22 cellular contexts compared by ENCODE assay signal in the genomic region with DNA sequence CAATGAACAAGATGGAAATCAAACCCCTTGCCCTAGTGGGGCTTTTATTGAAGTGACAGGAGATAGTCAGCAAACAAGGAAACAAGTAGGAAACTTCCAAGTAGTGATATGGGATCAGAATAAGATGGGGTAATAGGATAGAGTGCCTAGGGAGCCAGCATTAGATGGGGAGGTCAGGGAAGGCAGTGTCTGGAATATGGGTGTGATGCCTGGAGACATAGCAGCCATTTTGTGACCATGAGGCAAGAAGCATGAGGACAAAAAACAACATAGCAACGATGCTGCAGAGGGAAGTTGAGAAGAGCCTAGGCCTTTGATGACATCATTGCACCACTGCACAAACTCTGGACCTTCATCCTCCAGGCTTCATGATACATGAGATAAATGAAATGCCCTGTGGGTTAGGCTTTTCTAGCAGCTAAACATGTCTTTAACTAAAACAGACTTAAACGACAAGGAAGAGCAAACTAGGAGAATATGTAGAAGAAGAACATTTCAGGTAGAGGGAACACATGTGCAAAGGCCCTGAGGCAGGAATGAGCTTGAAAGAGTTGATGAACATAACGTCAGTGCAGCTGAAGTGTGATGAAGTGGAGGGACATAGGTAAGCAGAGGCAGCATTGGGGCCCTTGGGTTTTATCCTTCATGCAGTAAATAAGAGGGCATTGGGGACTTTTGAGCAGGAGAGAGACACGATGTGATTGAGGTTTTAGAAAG.
"Had no signal": no experiment of that assay in that cellular context is flagged by ENCODE, and none has a peak within 500 bp of the region (broad histone marks: within the 10 kb centered on the region; RNA-seq: fewer than 3 reads in every experiment).

No MANE protein-coding gene starts in this region.

- H3K27ac Mint-ChIP-seq: memory B cell; natural killer cell; stimulated activated naive B cell treated with anti-CD40 and anti-IgM and Interleukin-4, amounts not matched to agents 10 μg/mL and 1 μg/mL and 100 μg/mL, for 72 hours; stimulated activated naive CD8-positive, alpha-beta T cell treated with anti-CD3 and anti-CD28 coated beads, Interleukin-15, Interleukin-2, amounts not matched to agents 100 ng/mL and 50 ng/mL, for 24 hours had no signal

- ATAC-seq: left ventricle myocardium superior; lower lobe of right lung; natural killer cell; psoas muscle; right cardiac atrium; stimulated activated naive B cell treated with anti-CD40 and anti-IgM and Interleukin-4, amounts not matched to agents 10 μg/mL and 1 μg/mL and 100 μg/mL, for 72 hours; upper lobe of right lung had no signal

- H3K4me3 Mint-ChIP-seq: memory B cell; natural killer cell; stimulated activated naive B cell treated with anti-CD40 and anti-IgM and Interleukin-4, amounts not matched to agents 10 μg/mL and 1 μg/mL and 100 μg/mL, for 72 hours; stimulated activated naive CD8-positive, alpha-beta T cell treated with anti-CD3 and anti-CD28 coated beads, Interleukin-15, Interleukin-2, amounts not matched to agents 100 ng/mL and 50 ng/mL, for 24 hours had no signal

- H3K36me3 Mint-ChIP-seq: natural killer cell had no signal

- H3K36me3 ChIP-seq: lower lobe of right lung, ovary, suprapubic skin, transverse colon, upper lobe of right lung, uterus had no signal

- H3K9me3 ChIP-seq: ovary, psoas muscle, suprapubic skin, transverse colon, upper lobe of right lung, uterus had no signal

- FAIRE-seq: frontal cortex, keratinocyte, small intestine had no signal

- H3K4me1 Mint-ChIP-seq: stimulated activated naive B cell treated with anti-CD40 and anti-IgM and Interleukin-4, amounts not matched to agents 10 μg/mL and 1 μg/mL and 100 μg/mL, for 72 hours had no signal

- H3K4me3 ChIP-seq: dorsolateral prefrontal cortex, lower lobe of right lung, ovary, psoas muscle, suprapubic skin, transverse colon, upper lobe of right lung, uterus had no signal

- H3K27me3 ChIP-seq: dorsolateral prefrontal cortex, ovary, suprapubic skin, transverse colon, upper lobe of right lung, uterus had no signal

- DNase-seq: dorsolateral prefrontal cortex; effector CD4-positive, alpha-beta T cell; hypothalamus; left ventricle myocardium superior; lower lobe of right lung; natural killer cell; occipital lobe; ovary; psoas muscle; right cardiac atrium; small intestine; stimulated activated CD4-positive, alpha-beta T cell treated with anti-CD3 and anti-CD28 coated beads, Interleukin-15, amount 100 ng/mL, for 24 hours; stimulated activated CD4-positive, alpha-beta T cell treated with anti-CD3 and anti-CD28 coated beads, Interleukin-2, amount 100 ng/mL, for 48 hours; stimulated activated naive B cell treated with anti-CD40 and anti-IgM and Interleukin-4, amounts not matched to agents 10 μg/mL and 1 μg/mL and 100 μg/mL, for 72 hours; transverse colon; upper lobe of right lung had no signal

- H3K27me3 Mint-ChIP-seq: memory B cell; stimulated activated naive B cell treated with anti-CD40 and anti-IgM and Interleukin-4, amounts not matched to agents 10 μg/mL and 1 μg/mL and 100 μg/mL, for 72 hours; stimulated activated naive CD8-positive, alpha-beta T cell treated with anti-CD3 and anti-CD28 coated beads, Interleukin-15, Interleukin-2, amounts not matched to agents 100 ng/mL and 50 ng/mL, for 24 hours had no signal

- H3K4me1 ChIP-seq: lower lobe of right lung, transverse colon, upper lobe of right lung, uterus had no signal

- H3K27ac ChIP-seq: dorsolateral prefrontal cortex, lower lobe of right lung, ovary, psoas muscle, suprapubic skin, transverse colon, upper lobe of right lung, uterus had no signal
